In genomic region chr15:89775815-89776214, GRCh38 we compare ENCODE assay signal across 2 cellular contexts.
TF ChIP-seq lines count a peak whose summit lies in the region.

No MANE protein-coding gene starts in this region.

TF ChIP-seq in HCT116, 20 proteins besides CTCF, POLR2A, EP300 and RAD21:
- TF ChIP-seq ATF3 (IDR thresholded peaks at IDR 0.05) (no peak), CBX3 (IDR thresholded peaks at IDR 0.05; ENCODE audit: low read depth) (no peak), EGR1 (IDR thresholded peaks at IDR 0.05; ENCODE audit: low read depth) (no peak), ELF1 (IDR thresholded peaks at IDR 0.05; ENCODE audit: borderline replicate concordance, low read depth) (no peak), POLR2AphosphoS5 (IDR thresholded peaks at IDR 0.05; ENCODE audit: low read depth, low read length) (no peak), MAX (IDR thresholded peaks at IDR 0.05) (no peak), EZH2 (IDR thresholded peaks at IDR 0.05) (no peak), TCF7L2 (IDR thresholded peaks at IDR 0.05; ENCODE audit: borderline replicate concordance, extremely low read depth, insufficient read depth, insufficient read length) (no peak), SP1 (IDR thresholded peaks at IDR 0.05; ENCODE audit: low read depth) (no peak), FOSL1 (IDR thresholded peaks at IDR 0.05; ENCODE audit: low read depth) (no peak), SIN3A (IDR thresholded peaks at IDR 0.05; ENCODE audit: low read depth) (no peak), ZNF274 (IDR thresholded peaks at IDR 0.05; ENCODE audit: low read depth, low read length) (no peak)

TF ChIP-seq in HepG2, 621 proteins besides CTCF, POLR2A, EP300 and RAD21:
- TF ChIP-seq RORA (CRISPR knock-in tag; IDR thresholded peaks at IDR 0.05) = no peak
- no peak for TF ChIP-seq MXI1 (IDR thresholded peaks at IDR 0.05; ENCODE audit: borderline replicate concordance, low read depth, low read length)
- TF ChIP-seq ZNF142 (CRISPR knock-in tag; IDR thresholded peaks at IDR 0.05) = no peak
- TF ChIP-seq ZSCAN29 (CRISPR knock-in tag; conservative IDR thresholded peaks at IDR 0.05) = no peak
- TF ChIP-seq PTBP1 (IDR thresholded peaks at IDR 0.05; ENCODE audit: low read depth, low read length, poor library complexity, severe bottlenecking) = no peak
- no peak for TF ChIP-seq TP53 (CRISPR knock-in tag; conservative IDR thresholded peaks at IDR 0.05)
- no peak for TF ChIP-seq ATF1 (CRISPR knock-in tag; IDR thresholded peaks at IDR 0.05)
- TF ChIP-seq ZBED4 (CRISPR knock-in tag; IDR thresholded peaks at IDR 0.05; ENCODE audit: borderline replicate concordance) = no peak
- 0 out of 2 replicates have a peak, but pooled peaks have one; percentile 1 for TF ChIP-seq NAIF1 (CRISPR knock-in tag; IDR thresholded peaks at IDR 0.05; ENCODE audit: borderline replicate concordance)
- TF ChIP-seq LCORL (IDR thresholded peaks at IDR 0.05) = no peak
- 0 out of 2 replicates have a peak, but pooled peaks have one; percentile 0 for TF ChIP-seq LCORL (CRISPR knock-in tag; IDR thresholded peaks at IDR 0.05)
- TF ChIP-seq RBM22 (optimal IDR thresholded peaks at IDR 0.05; ENCODE audit: low read length) = no peak
